19 cellular contexts compared by ENCODE assay signal in the genomic region with DNA sequence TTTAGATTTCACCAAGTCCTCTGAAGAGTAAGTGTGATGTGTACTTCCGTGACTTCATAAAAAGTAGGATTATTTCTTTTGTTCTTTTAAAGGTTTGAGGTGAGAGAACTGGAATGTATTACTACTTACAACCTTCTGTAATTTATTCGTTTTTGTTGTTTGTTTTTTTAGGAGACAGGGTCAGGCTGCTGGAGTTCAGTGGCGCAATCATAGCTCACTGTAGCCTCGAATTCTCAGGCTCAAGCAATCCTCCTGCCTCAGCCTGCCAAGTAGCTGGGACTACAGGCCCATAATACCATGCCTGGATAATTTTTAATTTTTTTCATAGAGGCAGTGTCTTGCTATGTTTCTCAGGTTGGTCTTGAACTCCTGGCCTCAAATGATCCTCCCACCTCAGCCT.
DNase-seq lines count a peak whose midpoint lies in the region; ATAC-seq and TF ChIP-seq lines count a peak whose summit lies in the region.
"Had no signal": no experiment of that assay in that cellular context is flagged by ENCODE, and none has a peak within 500 bp of the region (broad histone marks: within the 10 kb centered on the region; RNA-seq: fewer than 3 reads in every experiment).

No MANE protein-coding gene starts in this region.

- peaks cover 16% of the 10 kb centered on the region for H4K20me1 ChIP-seq in IMR-90 (ENCODE audit: insufficient read depth, low read length)
- H4K20me1 ChIP-seq: BLaER1 had no signal

- H3K4me3 ChIP-seq in IMR-90 (ENCODE audit: insufficient read depth, low read depth, low read length) (no peak overlapping the region), cardiac fibroblast (replicated peaks in 1 of 2; ENCODE audit: low read depth in 2 of 2, low read length in 2 of 2) (no peak overlapping the region), fibroblast of villous mesenchyme (ENCODE audit: low read depth, low read length) (no peak overlapping the region)
- H3K4me3 ChIP-seq: A549, BLaER1, GM23248, K562 had no signal

- peaks cover 28 to 51% of the 10 kb centered on the region in 2 experiments for H3K79me1 ChIP-seq in IMR-90 (ENCODE audit: low read depth in 1 of 2, low read length in 2 of 2)

- in situ Hi-C loops in IMR-90 (cut with MboI; ENCODE audit: low sequenced_read_pairs) = no loop called here

- no peaks in the 10 kb centered on the region for H3K9me3 Mint-ChIP-seq in activated naive CD4-positive, alpha-beta T cell treated with anti-CD3 and anti-CD28 coated beads, Interleukin-2, amount 50 U/mL, for 72 hours
- H3K9me3 Mint-ChIP-seq: CD14-positive monocyte; CD4-positive, alpha-beta memory T cell; HFFc6 had no signal

- H2BK20ac ChIP-seq in IMR-90 (ENCODE audit: low read depth, low read length) = no peak overlapping the region

- H4K8ac ChIP-seq in IMR-90 (ENCODE audit: low read depth in 2 of 2, low read length in 2 of 2) = no peak overlapping the region

- BruUV-seq in IMR-90 (replicated peaks; lab: Mats Ljungman, UMichigan) = no TSS peak

- CTCF ChIA-PET in IMR-90 (lab: Yijun Ruan, JAX) = no interaction called here

- intact Hi-C loops in IMR-90 (cut with micrococcal nuclease) = no loop called here

- no peak overlapping the region for H2AK5ac ChIP-seq in IMR-90 (ENCODE audit: low read depth, low read length)

- H3K27ac ChIP-seq in IMR-90 (ENCODE audit: insufficient read depth, low read length) = no peak overlapping the region
- H3K27ac ChIP-seq: A549, BLaER1, GM23248, HL-60 had no signal

- H2BK5ac ChIP-seq in IMR-90 (ENCODE audit: low read depth, low read length, poor library complexity, severe bottlenecking) = no peak overlapping the region

- ATAC-seq in IMR-90 (ENCODE audit: low read depth) (no peak; the same call in 1 of the 2 replicates), GM19397 (IDR thresholded peaks at IDR 0.05; ENCODE audit: unreplicated experiment) (no peak), GM19452 (IDR thresholded peaks at IDR 0.05; ENCODE audit: unreplicated experiment) (no peak), GM18907 (IDR thresholded peaks at IDR 0.05; ENCODE audit: unreplicated experiment) (no peak)
- no peak for ATAC-seq in activated naive CD4-positive, alpha-beta T cell treated with anti-CD3 and anti-CD28 coated beads, Interleukin-2, amount 50 U/mL, for 72 hours
- ATAC-seq: A549, K562 had no signal

- no peak overlapping the region for H2AFZ ChIP-seq in IMR-90 (replicated peaks; ENCODE audit: low read length, poor library complexity)
- H2AFZ ChIP-seq: GM23248 had no signal

- H2BK15ac ChIP-seq in IMR-90 (ENCODE audit: low read depth, low read length) = no peak overlapping the region

- POLR2A ChIA-PET in IMR-90 (lab: Charles Lee; ENCODE audit: unreplicated experiment) = no interaction called here

- H3K9me3 ChIP-seq in IMR-90 (ENCODE audit: control insufficient read depth, insufficient read depth, low read length) = no peaks in the 10 kb centered on the region
- H3K9me3 ChIP-seq: A549, BLaER1 had no signal

- no peak overlapping the region for H3K4me2 ChIP-seq in IMR-90 (ENCODE audit: low read depth, low read length)
- H3K4me2 ChIP-seq: A549, BLaER1 had no signal

- DNase-seq in IMR-90 (no peak), cardiac fibroblast (ENCODE audit: low read depth in 2 of 2) (peak; percentile 9 to 34), fibroblast of villous mesenchyme (ENCODE audit: low read depth) (peak; percentile 41)
- no peak for DNase-seq in activated naive CD4-positive, alpha-beta T cell treated with anti-CD3 and anti-CD28 coated beads, Interleukin-2, amount 50 U/mL, for 72 hours (ENCODE audit: low spot score in 2 of 2)
- DNase-seq: CD4-positive, alpha-beta memory T cell; DMS153; DMS79; GDM1; GM23248; HCEC 1CT; HFFc6 had no signal

- H3K27me3 ChIP-seq in IMR-90 (ENCODE audit: control insufficient read depth, insufficient read depth, low read length) = no peaks in the 10 kb centered on the region
- H3K27me3 ChIP-seq: BLaER1 had no signal

- H3K27ac Mint-ChIP-seq in activated naive CD4-positive, alpha-beta T cell treated with anti-CD3 and anti-CD28 coated beads, Interleukin-2, amount 50 U/mL, for 72 hours = no peak overlapping the region
- H3K27ac Mint-ChIP-seq: CD14-positive monocyte, HFFc6 had no signal

- H3K4me1 ChIP-seq in IMR-90 (ENCODE audit: control insufficient read depth, insufficient read depth, low read length) = no peaks in the 10 kb centered on the region
- H3K4me1 ChIP-seq: A549, BLaER1 had no signal

- H3K36me3 ChIP-seq in IMR-90 (ENCODE audit: control insufficient read depth, insufficient read depth, low read length) = peaks cover 72% of the 10 kb centered on the region
- H3K36me3 ChIP-seq: BLaER1 had no signal

- H3K9ac ChIP-seq in IMR-90 (ENCODE audit: low read depth, low read length) = no peak overlapping the region
- H3K9ac ChIP-seq: BLaER1, GM23248 had no signal

- dilution Hi-C loops in IMR-90 (cut with HindIII; ENCODE audit: low sequenced_read_pairs, unreplicated experiment) = no loop called here

- no peak overlapping the region for H3K14ac ChIP-seq in IMR-90 (replicated peaks; ENCODE audit: low read depth, low read length)

- no peak overlapping the region for H4K91ac ChIP-seq in IMR-90 (ENCODE audit: insufficient read depth, low read depth, low read length)

- TF ChIP-seq RAD21 in IMR-90 (IDR thresholded peaks at IDR 0.05; ENCODE audit: low read length) = no peak

- TF ChIP-seq CTCF in IMR-90 (conservative IDR thresholded peaks at IDR 0.05; ENCODE audit: low read depth, low read length) (no peak), cardiac fibroblast (IDR thresholded peaks at IDR 0.05; ENCODE audit: low read depth, low read length) (no peak), fibroblast of villous mesenchyme (IDR thresholded peaks at IDR 0.05; ENCODE audit: insufficient read depth, low read depth, low read length) (no peak)

- H3K36me3 Mint-ChIP-seq in activated naive CD4-positive, alpha-beta T cell treated with anti-CD3 and anti-CD28 coated beads, Interleukin-2, amount 50 U/mL, for 72 hours = no peaks in the 10 kb centered on the region
- H3K36me3 Mint-ChIP-seq: CD4-positive, alpha-beta memory T cell had no signal

- no peak overlapping the region for H2AK9ac ChIP-seq in IMR-90 (replicated peaks; ENCODE audit: low read depth, low read length, poor library complexity)

- H2BK120ac ChIP-seq in IMR-90 (ENCODE audit: low read depth, low read length) = no peak overlapping the region

- no peak overlapping the region for H3K18ac ChIP-seq in IMR-90 (ENCODE audit: low read depth, low read length)

- H3K4ac ChIP-seq in IMR-90 (ENCODE audit: low read depth, low read length) = no peak overlapping the region

- H4K5ac ChIP-seq in IMR-90 (ENCODE audit: low read depth, low read length) = no peak overlapping the region

- TF ChIP-seq POLR2A in IMR-90 (IDR thresholded peaks at IDR 0.05; ENCODE audit: low read depth, low read length) = no peak

- H3K23ac ChIP-seq in IMR-90 (ENCODE audit: low read depth, low read length) = no peak overlapping the region; the same call in 1 of the 2 replicates

- peaks cover 3% of the 10 kb centered on the region; the same call in 1 of the 2 replicates for H3K9me1 ChIP-seq in IMR-90 (ENCODE audit: insufficient read depth, low read length)

- no peak overlapping the region for H3K56ac ChIP-seq in IMR-90 (ENCODE audit: extremely low read depth, insufficient read depth, low read length)

- no CpG with 5 or more reads among the region's 4 CpGs for WGBS in IMR-90 (ENCODE audit: extremely low coverage in 2 of 2, insufficient read length in 1 of 2), 2 experiments

TF ChIP-seq in IMR-90, 13 proteins besides CTCF, POLR2A, EP300 and RAD21:
- TF ChIP-seq, protein P1, sequence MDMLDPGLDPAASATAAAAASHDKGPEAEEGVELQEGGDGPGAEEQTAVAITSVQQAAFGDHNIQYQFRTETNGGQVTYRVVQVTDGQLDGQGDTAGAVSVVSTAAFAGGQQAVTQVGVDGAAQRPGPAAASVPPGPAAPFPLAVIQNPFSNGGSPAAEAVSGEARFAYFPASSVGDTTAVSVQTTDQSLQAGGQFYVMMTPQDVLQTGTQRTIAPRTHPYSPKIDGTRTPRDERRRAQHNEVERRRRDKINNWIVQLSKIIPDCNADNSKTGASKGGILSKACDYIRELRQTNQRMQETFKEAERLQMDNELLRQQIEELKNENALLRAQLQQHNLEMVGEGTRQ (IDR thresholded peaks at IDR 0.05; ENCODE audit: low read depth, low read length) = no peak
- 0 out of 2 replicates have a peak, but pooled peaks have one; percentile 33 for TF ChIP-seq CEBPB (IDR thresholded peaks at IDR 0.05; ENCODE audit: low read depth, low read length)

Comparison
In these comparisons a context has a peak if more than half of its experiments do, and no peak if none do; other contexts are left out.
1. DNase-seq: peak in cardiac fibroblast (2 of 2) and fibroblast of villous mesenchyme (single experiment); none in IMR-90 (single experiment) and activated naive CD4-positive, alpha-beta T cell treated with anti-CD3 and anti-CD28 coated beads, Interleukin-2, amount 50 U/mL, for 72 hours (0 of 2).